ENCODE assay signal across 9 cellular contexts in the genomic region with DNA sequence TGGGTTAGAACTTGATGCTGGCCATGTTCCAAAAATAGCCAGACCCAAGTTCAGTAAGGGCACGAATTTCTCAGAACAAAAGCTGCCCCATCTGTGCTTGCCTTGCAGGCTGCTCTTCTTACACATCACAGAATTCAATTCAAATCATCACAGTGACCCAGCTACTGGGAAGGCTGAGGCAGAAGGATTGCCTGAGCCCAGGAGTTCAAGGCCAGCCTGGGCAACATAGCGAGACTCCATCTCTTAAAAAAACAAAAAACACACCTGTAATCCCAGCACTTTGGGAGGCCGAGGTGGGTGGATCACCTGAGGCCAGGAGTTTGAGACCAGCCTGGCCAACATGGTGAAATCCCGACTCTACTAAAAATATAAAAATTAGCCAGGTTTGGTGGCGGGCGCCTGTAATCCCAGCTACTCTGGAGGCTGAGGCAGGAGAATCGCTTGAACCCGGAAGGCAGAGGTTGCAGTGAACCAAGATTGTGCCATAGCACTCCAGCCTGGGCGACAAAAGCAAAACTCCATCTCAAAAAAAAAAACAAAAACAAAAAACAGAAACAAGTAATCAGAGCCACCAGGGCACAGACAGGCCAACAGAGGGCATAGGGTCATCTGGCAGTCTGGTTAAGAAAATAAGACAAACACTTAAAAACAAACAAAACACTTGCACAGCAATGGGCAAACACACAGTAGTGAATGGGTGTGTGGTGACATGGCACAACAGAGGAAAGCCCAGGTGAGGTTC. TPM values are rescaled to one million over a fixed set of nuclear protein-coding genes. Genes with fewer than 3 reads are reported as not detected.
DNase-seq lines count a peak whose midpoint lies in the region; ATAC-seq, FAIRE-seq and TF ChIP-seq lines count a peak whose summit lies in the region.
"Not testable (repeated sequence)": the region's sequence is repeated elsewhere in the genome, so short reads cannot be mapped to it uniquely, and the experiment has no call there.
"Had no signal": no experiment of that assay in that cellular context is flagged by ENCODE, and none has a peak within 500 bp of the region (broad histone marks: within the 10 kb centered on the region; RNA-seq: fewer than 3 reads in every experiment).

No MANE protein-coding gene starts in this region.

- H2AFZ ChIP-seq in astrocyte (ENCODE audit: low read depth, low read length) = peak overlapping the region; percentile 72
- H2AFZ ChIP-seq in HepG2 (ENCODE audit: low read length) = not testable (repeated sequence)

- peak overlapping the region; percentile 83 for H3K4me3 Mint-ChIP-seq in astrocyte (ENCODE audit: unreplicated experiment)

- H3K4me3 ChIP-seq in astrocyte (ENCODE audit: insufficient read depth, low read depth, low read length) = peak overlapping the region; percentile 53
- H3K4me3 ChIP-seq in esophagus (ENCODE audit: low read depth in 1 of 2, low read length in 2 of 2) = peak overlapping the region in 1 of 2 donors; percentile 39
- H3K4me3 ChIP-seq in HepG2 (replicated peaks in 1 of 3; ENCODE audit: insufficient read depth in 1 of 3, low read depth in 2 of 3, low read length in 3 of 3) = peak overlapping the region; percentile 53 to 88 (median 86); a peak in 4 of 6 replicates
- peak overlapping the region; percentile 80 for H3K4me3 ChIP-seq in ovary
- H3K4me3 ChIP-seq in testis = not testable (repeated sequence)

- not testable (repeated sequence) for H3K9me3 Mint-ChIP-seq in astrocyte (ENCODE audit: unreplicated experiment)

- H4K20me1 ChIP-seq in astrocyte (ENCODE audit: insufficient read depth, low read length); HepG2 (ENCODE audit: insufficient read depth, low read length): not testable (repeated sequence)

- DNase-seq in HuH-7.5 (ENCODE audit: low spot score) (peak; percentile 38), HepG2 (ENCODE audit: low spot score) (peak; percentile 63), ovary (peak in 2 of 5 donors; percentile 18 to 39)
- not testable (repeated sequence) for DNase-seq in astrocyte (ENCODE audit: low read depth); testis

- TF ChIP-seq CTCF in C4-2B (conservative IDR thresholded peaks at IDR 0.05); VCaP (conservative IDR thresholded peaks at IDR 0.05); astrocyte (IDR thresholded peaks at IDR 0.05; ENCODE audit: insufficient read depth, low read depth, low read length); HepG2 (CRISPR knock-in tag; IDR thresholded peaks at IDR 0.05); ovary (IDR thresholded peaks at IDR 0.05); testis (IDR thresholded peaks at IDR 0.05): not testable (repeated sequence)

- H3K27ac ChIP-seq in C4-2B (peak overlapping the region; percentile 80; the same call in 1 of the 2 replicates), VCaP (peak overlapping the region; percentile 95), astrocyte (ENCODE audit: low read depth, low read length) (peak overlapping the region; percentile 32), esophagus (ENCODE audit: low read depth in 2 of 2, low read length in 1 of 2) (peak overlapping the region; percentile 97 to 98), HepG2 (ENCODE audit: extremely low read length, insufficient read depth, low read length) (peak overlapping the region; percentile 94), ovary (peak overlapping the region; percentile 95 to 96), testis (peak overlapping the region; percentile 94 to 95)

- peaks cover 31% of the 10 kb centered on the region for H3K79me2 ChIP-seq in astrocyte (ENCODE audit: insufficient read depth, low read length)
- H3K79me2 ChIP-seq in HepG2 (ENCODE audit: insufficient read depth, low read length) = peaks cover 34% of the 10 kb centered on the region

- FAIRE-seq in astrocyte (lab: Jason Lieb, UNC); HepG2 (lab: Jason Lieb, UNC): not testable (repeated sequence)

- H3K4me1 Mint-ChIP-seq in astrocyte (ENCODE audit: low read depth, unreplicated experiment) = peaks cover 38% of the 10 kb centered on the region

- H3K4me1 ChIP-seq in astrocyte (ENCODE audit: insufficient read depth, low read length) = peaks cover 45% of the 10 kb centered on the region
- H3K4me1 ChIP-seq in esophagus (ENCODE audit: control insufficient read depth in 2 of 2, insufficient read depth in 2 of 2, low read length in 1 of 2) = peaks cover 4 to 10% of the 10 kb centered on the region in 2 donors
- peaks cover 56% of the 10 kb centered on the region for H3K4me1 ChIP-seq in HepG2 (ENCODE audit: insufficient read depth, low read length)
- H3K4me1 ChIP-seq in ovary (ENCODE audit: insufficient read depth) = not testable (repeated sequence)
- H3K4me1 ChIP-seq in testis = peaks cover 24% of the 10 kb centered on the region

- not testable (repeated sequence) for H3K9me3 ChIP-seq in astrocyte (ENCODE audit: insufficient read depth, low read depth, low read length); esophagus (ENCODE audit: control insufficient read depth in 2 of 2, insufficient read depth in 1 of 2, low read depth in 1 of 2, low read length in 1 of 2); HepG2 (ENCODE audit: low read length); ovary; testis

- not testable (repeated sequence) for H3K27me3 ChIP-seq in astrocyte (ENCODE audit: insufficient read depth, low read length); esophagus (ENCODE audit: control insufficient read depth in 1 of 2, insufficient read depth in 2 of 2, low read length in 2 of 2); HepG2 (ENCODE audit: control insufficient read depth in 1 of 2, insufficient read depth in 2 of 2, low read length in 2 of 2); ovary; testis

- H3K9ac ChIP-seq in astrocyte (ENCODE audit: low read length) (peak overlapping the region; percentile 84), HepG2 (ENCODE audit: insufficient read depth, low read depth, low read length) (peak overlapping the region; percentile 93; the same call in 1 of the 2 replicates)

- peak overlapping the region; percentile 87 for H3K27ac Mint-ChIP-seq in astrocyte (ENCODE audit: unreplicated experiment)

- 68 to 69% methylated on average over 9 of the region's 9 CpGs for WGBS in esophagus, 2 donors
- WGBS in HepG2 (ENCODE audit: low lambda C conversion rate) = 26% methylated on average over 9 of the region's 9 CpGs
- WGBS in ovary, 3 donors = 43 to 49% (median 47%) methylated on average over 9 of the region's 9 CpGs
- WGBS in testis, 2 donors = 46 to 53% methylated on average over 9 of the region's 9 CpGs

- in situ Hi-C loops in HepG2 (cut with HindIII; ENCODE audit: extremely low pct_ligation_motif_present, low pct_unique_long_range_greater_than_20kb) = not testable (repeated sequence)

- intact Hi-C loops in HepG2 (cut with micrococcal nuclease; ENCODE audit: unreplicated experiment) = loop anchor here (1.0 to 5.0 kb wide), 2 partner anchors 19 to 152 kb away; partner anchors contain the start of genes FBXO2 and FBXO44
- intact Hi-C loops in ovary (cut with DNase I) = loop anchor here in 1 of 4 donors (2.0 kb wide), 1 partner anchor 17 kb away; no protein-coding TSS in a partner anchor
- intact Hi-C loops in testis (cut with DNase I; ENCODE audit: low total_unique reads) = loop anchor here (10.0 kb wide), 1 partner anchor 69 kb away; the partner anchor contains the start of gene AGTRAP

- ATAC-seq in HepG2 = peak; percentile 5; the same call in 2 of the 3 replicates

- BruUV-seq in HepG2 (replicated peaks; lab: Mats Ljungman, UMichigan) = not testable (repeated sequence)

- peak overlapping the region; percentile 95 for H3K4me2 ChIP-seq in astrocyte (ENCODE audit: low read length)
- H3K4me2 ChIP-seq in HepG2 (ENCODE audit: low read depth, low read length) = peak overlapping the region; percentile 97

- H3K27me3 Mint-ChIP-seq in astrocyte (ENCODE audit: low read depth, unreplicated experiment) = not testable (repeated sequence)

- POLR2A ChIA-PET in HepG2 (lab: Yijun Ruan, JAX) = interaction anchor here (0.8 to 3.2 kb wide), 9 partner anchors 11 to 176 kb away, joined by 3 to 29 read pairs (median 3); partner anchors contain the start of genes FBXO2 and MFN2

- H3K36me3 Mint-ChIP-seq in astrocyte (ENCODE audit: low read depth, unreplicated experiment) = peaks cover 13% of the 10 kb centered on the region

- TF ChIP-seq POLR2A in HepG2 (IDR thresholded peaks at IDR 0.05; ENCODE audit: insufficient read depth in 1 of 2, low read depth in 2 of 2, low read length in 2 of 2) = peak in 1 of 2 experiments; percentile 29; a peak in 1 of 4 replicates
- not testable (repeated sequence) for TF ChIP-seq POLR2A in ovary (IDR thresholded peaks at IDR 0.05); testis (IDR thresholded peaks at IDR 0.05)

- TF ChIP-seq RAD21 in HepG2 (CRISPR knock-in tag; IDR thresholded peaks at IDR 0.05) = not testable (repeated sequence)

- not testable (repeated sequence) for TF ChIP-seq EP300 in HepG2 (IDR thresholded peaks at IDR 0.05; ENCODE audit: low read depth in 2 of 2, low read length in 2 of 2); HepG2 (CRISPR knock-in tag; IDR thresholded peaks at IDR 0.05; ENCODE audit: borderline replicate concordance); ovary (IDR thresholded peaks at IDR 0.05)

- CTCF ChIA-PET in HepG2 (lab: Yijun Ruan, JAX; ENCODE audit: low intra/inter-chr PET ratio, low total read pairs) = not testable (repeated sequence)

- not testable (repeated sequence) for H3K36me3 ChIP-seq in astrocyte (ENCODE audit: insufficient read depth, low read length); ovary; testis (ENCODE audit: low read depth, missing control alignments)
- H3K36me3 ChIP-seq in esophagus (ENCODE audit: control insufficient read depth in 2 of 2, insufficient read depth in 2 of 2, low read length in 1 of 2) = peaks cover 6 to 19% of the 10 kb centered on the region in 2 donors
- peaks cover 2 to 25% of the 10 kb centered on the region in 2 experiments for H3K36me3 ChIP-seq in HepG2 (replicated peaks in 1 of 2; ENCODE audit: control insufficient read depth in 1 of 2, insufficient read depth in 2 of 2, low read length in 2 of 2)

RNA-seq across cellular contexts. Expression of gene MTHFR, which starts 1.7 kb away (rescaled TPM):
- total RNA-seq in astrocyte (11.5 and 13.0 TPM in 2 replicates), HepG2 (2016; rRNA removed; fragmentation: Illumina TruSeq; extraction: Trizol) (5.0 and 8.2 TPM in 2 replicates), ovary (100 to 1,000 TPM in 1 of 7 donors, 10 to 100 TPM in 6; 41.2 to 161 (median 56.7) TPM), testis (10 to 100 TPM; 68.3 to 78.3 TPM)
- polyA plus RNA-seq in esophagus (1 to 10 TPM; 8.2 to 9.4 TPM), HepG2 (2011; rRNA removed) (3.8 and 6.8 TPM in 2 replicates), ovary (10 to 100 TPM; 13.1 to 25.0 TPM), testis (ENCODE audit: insufficient read depth, low read depth, low replicate concordance) (30.4 TPM)
- 4.1 and 5.4 TPM in 2 replicates for total RNA-seq in HepG2 (2016; cell fraction: cytosol; rRNA removed; fragmentation: Illumina TruSeq; extraction: Trizol; ENCODE audit: low read depth)
- 4.9 and 8.0 TPM in 2 replicates for total RNA-seq in HepG2 (2016; cell fraction: insoluble cytoplasmic fraction; rRNA removed; fragmentation: Illumina TruSeq; extraction: Trizol)
- 5.9 and 7.6 TPM in 2 replicates for total RNA-seq in HepG2 (2016; cell fraction: membrane; rRNA removed; fragmentation: Illumina TruSeq; extraction: Trizol)
- total RNA-seq in HepG2 (2016; cell fraction: nucleus; rRNA removed; fragmentation: Illumina TruSeq; extraction: Trizol) = 10.1 and 14.4 TPM in 2 replicates
- 2.8 and 3.4 TPM in 2 replicates for polyA plus RNA-seq in HepG2 (2011; cell fraction: cytosol; rRNA removed)
- polyA plus RNA-seq in HepG2 (2011; cell fraction: nucleus; rRNA removed) = 11.8 and 13.3 TPM in 2 replicates
- 2.8 and 3.0 TPM in 2 replicates for polyA plus RNA-seq in HepG2 (2012)
- polyA plus RNA-seq in HepG2 (2016; cell fraction: cytosol; fragmentation: Illumina TruSeq; extraction: Trizol; ENCODE audit: low read depth) = 0.58 and 0.61 TPM in 2 replicates
- polyA plus RNA-seq in HepG2 (2016; cell fraction: insoluble cytoplasmic fraction; fragmentation: Illumina TruSeq; extraction: Trizol; ENCODE audit: low read depth) = 3.6 and 4.9 TPM in 2 replicates
- polyA plus RNA-seq in HepG2 (2016; cell fraction: membrane; fragmentation: Illumina TruSeq; extraction: Trizol; ENCODE audit: low read depth) = 0.73 and 0.76 TPM in 2 replicates
- 8.2 and 9.0 TPM in 2 replicates for polyA plus RNA-seq in HepG2 (2016; cell fraction: nucleus; fragmentation: Illumina TruSeq; extraction: Trizol; ENCODE audit: insufficient read depth, low read depth)
- polyA minus RNA-seq in HepG2 (2011; rRNA and poly(A)+ RNA removed; ENCODE audit: low replicate concordance) = 19.5 and 30.6 TPM in 2 replicates
- 2.5 and 6.1 TPM in 2 replicates for polyA minus RNA-seq in HepG2 (2011; cell fraction: cytosol; rRNA and poly(A)+ RNA removed)
- 22.8 and 22.9 TPM in 2 replicates for polyA minus RNA-seq in HepG2 (2011; cell fraction: nucleus; rRNA and poly(A)+ RNA removed)

RNA-seq across cellular contexts. Expression of gene CLCN6, which starts 1.9 kb away (rescaled TPM):
- total RNA-seq in astrocyte (16.7 and 22.4 TPM in 2 replicates), HepG2 (2016; rRNA removed; fragmentation: Illumina TruSeq; extraction: Trizol) (10.1 and 19.3 TPM in 2 replicates), ovary (10 to 100 TPM; 11.7 to 39.7 (median 32.1) TPM), testis (10 to 100 TPM; 57.1 to 91.7 TPM)
- polyA plus RNA-seq in esophagus (1 to 10 TPM; 4.9 to 9.1 TPM), HepG2 (2011; rRNA removed) (14.9 and 19.9 TPM in 2 replicates), ovary (10 to 100 TPM; 14.6 to 16.7 TPM), testis (ENCODE audit: insufficient read depth, low read depth, low replicate concordance) (47.9 TPM)
- 3.7 and 4.0 TPM in 2 replicates for total RNA-seq in HepG2 (2016; cell fraction: cytosol; rRNA removed; fragmentation: Illumina TruSeq; extraction: Trizol; ENCODE audit: low read depth)
- total RNA-seq in HepG2 (2016; cell fraction: insoluble cytoplasmic fraction; rRNA removed; fragmentation: Illumina TruSeq; extraction: Trizol) = 7.6 and 20.5 TPM in 2 replicates
- total RNA-seq in HepG2 (2016; cell fraction: membrane; rRNA removed; fragmentation: Illumina TruSeq; extraction: Trizol) = 5.4 and 6.2 TPM in 2 replicates
- total RNA-seq in HepG2 (2016; cell fraction: nucleus; rRNA removed; fragmentation: Illumina TruSeq; extraction: Trizol) = 39.7 and 42.7 TPM in 2 replicates
- polyA plus RNA-seq in HepG2 (2011; cell fraction: cytosol; rRNA removed) = 8.3 and 12.0 TPM in 2 replicates
- polyA plus RNA-seq in HepG2 (2011; cell fraction: nucleus; rRNA removed) = 67.2 and 84.3 TPM in 2 replicates
- 25.5 and 26.0 TPM in 2 replicates for polyA plus RNA-seq in HepG2 (2012)
- 1.4 and 1.6 TPM in 2 replicates for polyA plus RNA-seq in HepG2 (2016; cell fraction: cytosol; fragmentation: Illumina TruSeq; extraction: Trizol; ENCODE audit: low read depth)
- 4.8 and 8.2 TPM in 2 replicates for polyA plus RNA-seq in HepG2 (2016; cell fraction: insoluble cytoplasmic fraction; fragmentation: Illumina TruSeq; extraction: Trizol; ENCODE audit: low read depth)
- 3.7 and 4.3 TPM in 2 replicates for polyA plus RNA-seq in HepG2 (2016; cell fraction: membrane; fragmentation: Illumina TruSeq; extraction: Trizol; ENCODE audit: low read depth)
- polyA plus RNA-seq in HepG2 (2016; cell fraction: nucleus; fragmentation: Illumina TruSeq; extraction: Trizol; ENCODE audit: insufficient read depth, low read depth) = 103 and 104 TPM in 2 replicates
- 10.8 and 21.4 TPM in 2 replicates for polyA minus RNA-seq in HepG2 (2011; rRNA and poly(A)+ RNA removed; ENCODE audit: low replicate concordance)
- polyA minus RNA-seq in HepG2 (2011; cell fraction: cytosol; rRNA and poly(A)+ RNA removed) = 8.2 and 9.7 TPM in 2 replicates
- polyA minus RNA-seq in HepG2 (2011; cell fraction: nucleus; rRNA and poly(A)+ RNA removed) = 37.9 and 38.6 TPM in 2 replicates

RNA-seq across cellular contexts. Expression of gene C1orf167, which starts 42.1 kb away (rescaled TPM):
- not detected in 2 replicates for total RNA-seq in astrocyte
- 1 to 10 TPM in 1 of 2 donors, under 1 TPM in 1; 0.98 to 1.3 TPM for polyA plus RNA-seq in esophagus
- not detected in 2 replicates for total RNA-seq in HepG2 (2016; rRNA removed; fragmentation: Illumina TruSeq; extraction: Trizol)
- total RNA-seq in HepG2 (2016; cell fraction: cytosol; rRNA removed; fragmentation: Illumina TruSeq; extraction: Trizol; ENCODE audit: low read depth) = not detected in 2 replicates
- not detected in 2 replicates for total RNA-seq in HepG2 (2016; cell fraction: insoluble cytoplasmic fraction; rRNA removed; fragmentation: Illumina TruSeq; extraction: Trizol)
- total RNA-seq in HepG2 (2016; cell fraction: membrane; rRNA removed; fragmentation: Illumina TruSeq; extraction: Trizol) = not detected in 2 replicates
- total RNA-seq in HepG2 (2016; cell fraction: nucleus; rRNA removed; fragmentation: Illumina TruSeq; extraction: Trizol) = not detected in 2 replicates
- not detected in 2 replicates for polyA plus RNA-seq in HepG2 (2011; rRNA removed)
- not detected in 2 replicates for polyA plus RNA-seq in HepG2 (2011; cell fraction: cytosol; rRNA removed)
- polyA plus RNA-seq in HepG2 (2011; cell fraction: nucleus; rRNA removed) = 0.19 TPM in 1 of 2 replicates, not detected in the other
- polyA plus RNA-seq in HepG2 (2012) = 0.72 TPM in 1 of 2 replicates, not detected in the other
- polyA plus RNA-seq in HepG2 (2016; cell fraction: cytosol; fragmentation: Illumina TruSeq; extraction: Trizol; ENCODE audit: low read depth) = not detected in 2 replicates
- not detected in 2 replicates for polyA plus RNA-seq in HepG2 (2016; cell fraction: insoluble cytoplasmic fraction; fragmentation: Illumina TruSeq; extraction: Trizol; ENCODE audit: low read depth)
- polyA plus RNA-seq in HepG2 (2016; cell fraction: membrane; fragmentation: Illumina TruSeq; extraction: Trizol; ENCODE audit: low read depth) = not detected in 2 replicates
- polyA plus RNA-seq in HepG2 (2016; cell fraction: nucleus; fragmentation: Illumina TruSeq; extraction: Trizol; ENCODE audit: insufficient read depth, low read depth) = not detected in 2 replicates
- not detected in 2 replicates for polyA minus RNA-seq in HepG2 (2011; rRNA and poly(A)+ RNA removed; ENCODE audit: low replicate concordance)
- not detected in 2 replicates for polyA minus RNA-seq in HepG2 (2011; cell fraction: cytosol; rRNA and poly(A)+ RNA removed)
- not detected in 2 replicates for polyA minus RNA-seq in HepG2 (2011; cell fraction: nucleus; rRNA and poly(A)+ RNA removed)
- total RNA-seq in ovary = 1 to 10 TPM in 3 of 7 donors, under 1 TPM in 3, not detected in 1; 0.48 to 1.8 (median 1.1) TPM
- 1 to 10 TPM in 1 of 2 donors, not detected in 1; 4.4 TPM for polyA plus RNA-seq in ovary
- total RNA-seq in testis = 10 to 100 TPM; 26.0 to 34.5 TPM
- polyA plus RNA-seq in testis (ENCODE audit: insufficient read depth, low read depth, low replicate concordance) = 64.2 TPM

RNA-seq across cellular contexts. Expression of gene NPPA, which starts 43.5 kb away (rescaled TPM):
- not detected in 2 replicates for total RNA-seq in astrocyte
- polyA plus RNA-seq in esophagus = under 1 TPM; 0.11 to 0.63 TPM
- total RNA-seq in HepG2 (2016; rRNA removed; fragmentation: Illumina TruSeq; extraction: Trizol) = not detected in 2 replicates
- total RNA-seq in HepG2 (2016; cell fraction: cytosol; rRNA removed; fragmentation: Illumina TruSeq; extraction: Trizol; ENCODE audit: low read depth) = not detected in 2 replicates
- total RNA-seq in HepG2 (2016; cell fraction: insoluble cytoplasmic fraction; rRNA removed; fragmentation: Illumina TruSeq; extraction: Trizol) = not detected in 2 replicates
- not detected in 2 replicates for total RNA-seq in HepG2 (2016; cell fraction: membrane; rRNA removed; fragmentation: Illumina TruSeq; extraction: Trizol)
- not detected in 2 replicates for total RNA-seq in HepG2 (2016; cell fraction: nucleus; rRNA removed; fragmentation: Illumina TruSeq; extraction: Trizol)
- not detected in 2 replicates for polyA plus RNA-seq in HepG2 (2011; rRNA removed)
- polyA plus RNA-seq in HepG2 (2011; cell fraction: cytosol; rRNA removed) = not detected in 2 replicates
- polyA plus RNA-seq in HepG2 (2011; cell fraction: nucleus; rRNA removed) = not detected in 2 replicates
- 0.92 and 1.8 TPM in 2 replicates for polyA plus RNA-seq in HepG2 (2012)
- not detected in 2 replicates for polyA plus RNA-seq in HepG2 (2016; cell fraction: cytosol; fragmentation: Illumina TruSeq; extraction: Trizol; ENCODE audit: low read depth)
- polyA plus RNA-seq in HepG2 (2016; cell fraction: insoluble cytoplasmic fraction; fragmentation: Illumina TruSeq; extraction: Trizol; ENCODE audit: low read depth) = not detected in 2 replicates
- not detected in 2 replicates for polyA plus RNA-seq in HepG2 (2016; cell fraction: membrane; fragmentation: Illumina TruSeq; extraction: Trizol; ENCODE audit: low read depth)
- not detected in 2 replicates for polyA plus RNA-seq in HepG2 (2016; cell fraction: nucleus; fragmentation: Illumina TruSeq; extraction: Trizol; ENCODE audit: insufficient read depth, low read depth)
- not detected in 2 replicates for polyA minus RNA-seq in HepG2 (2011; rRNA and poly(A)+ RNA removed; ENCODE audit: low replicate concordance)
- not detected in 2 replicates for polyA minus RNA-seq in HepG2 (2011; cell fraction: cytosol; rRNA and poly(A)+ RNA removed)
- polyA minus RNA-seq in HepG2 (2011; cell fraction: nucleus; rRNA and poly(A)+ RNA removed) = not detected in 2 replicates
- 1 to 10 TPM in 2 of 7 donors, under 1 TPM in 2, not detected in 3; 0.83 to 2.5 (median 1.2) TPM for total RNA-seq in ovary
- polyA plus RNA-seq in ovary = under 1 TPM in 1 of 2 donors, not detected in 1; 0.86 TPM
- total RNA-seq in testis = not detected
- polyA plus RNA-seq in testis (ENCODE audit: insufficient read depth, low read depth, low replicate concordance) = not detected

RNA-seq across cellular contexts. Expression of gene NPPB, which starts 54.6 kb away (rescaled TPM):
- 333 and 449 TPM in 2 replicates for total RNA-seq in astrocyte
- polyA plus RNA-seq in esophagus = under 1 TPM; 0.66 to 0.83 TPM
- not detected in 2 replicates for total RNA-seq in HepG2 (2016; rRNA removed; fragmentation: Illumina TruSeq; extraction: Trizol)
- total RNA-seq in HepG2 (2016; cell fraction: cytosol; rRNA removed; fragmentation: Illumina TruSeq; extraction: Trizol; ENCODE audit: low read depth) = not detected in 2 replicates
- 0.24 TPM in 1 of 2 replicates, not detected in the other for total RNA-seq in HepG2 (2016; cell fraction: insoluble cytoplasmic fraction; rRNA removed; fragmentation: Illumina TruSeq; extraction: Trizol)
- not detected in 2 replicates for total RNA-seq in HepG2 (2016; cell fraction: membrane; rRNA removed; fragmentation: Illumina TruSeq; extraction: Trizol)
- not detected in 2 replicates for total RNA-seq in HepG2 (2016; cell fraction: nucleus; rRNA removed; fragmentation: Illumina TruSeq; extraction: Trizol)
- polyA plus RNA-seq in HepG2 (2011; rRNA removed) = 1.9 and 3.7 TPM in 2 replicates
- 2.1 TPM in 2 replicates for polyA plus RNA-seq in HepG2 (2011; cell fraction: cytosol; rRNA removed)
- polyA plus RNA-seq in HepG2 (2011; cell fraction: nucleus; rRNA removed) = 0.90 and 2.1 TPM in 2 replicates
- 0.77 and 4.3 TPM in 2 replicates for polyA plus RNA-seq in HepG2 (2012)
- polyA plus RNA-seq in HepG2 (2016; cell fraction: cytosol; fragmentation: Illumina TruSeq; extraction: Trizol; ENCODE audit: low read depth) = not detected in 2 replicates
- polyA plus RNA-seq in HepG2 (2016; cell fraction: insoluble cytoplasmic fraction; fragmentation: Illumina TruSeq; extraction: Trizol; ENCODE audit: low read depth) = not detected in 2 replicates
- not detected in 2 replicates for polyA plus RNA-seq in HepG2 (2016; cell fraction: membrane; fragmentation: Illumina TruSeq; extraction: Trizol; ENCODE audit: low read depth)
- polyA plus RNA-seq in HepG2 (2016; cell fraction: nucleus; fragmentation: Illumina TruSeq; extraction: Trizol; ENCODE audit: insufficient read depth, low read depth) = 0.79 and 0.81 TPM in 2 replicates
- 0.56 TPM in 1 of 2 replicates, not detected in the other for polyA minus RNA-seq in HepG2 (2011; rRNA and poly(A)+ RNA removed; ENCODE audit: low replicate concordance)
- 2.6 TPM in 1 of 2 replicates, not detected in the other for polyA minus RNA-seq in HepG2 (2011; cell fraction: cytosol; rRNA and poly(A)+ RNA removed)
- not detected in 2 replicates for polyA minus RNA-seq in HepG2 (2011; cell fraction: nucleus; rRNA and poly(A)+ RNA removed)
- total RNA-seq in ovary = not detected
- under 1 TPM in 1 of 2 donors, not detected in 1; 0.22 TPM for polyA plus RNA-seq in ovary
- total RNA-seq in testis = under 1 TPM in 1 of 2 donors, not detected in 1; 0.50 TPM
- polyA plus RNA-seq in testis (ENCODE audit: insufficient read depth, low read depth, low replicate concordance) = not detected
- total RNA-seq: mucosa of descending colon had no signal

Comparison
In these comparisons a context has a peak if more than half of its experiments do, and no peak if none do; other contexts are left out.
1. H3K27ac ChIP-seq: peak in every context shown above with its lines; median percentile 98 in esophagus; 96 in ovary; 95 in VCaP; 94 in testis; 94 in HepG2; 80 in C4-2B; 32 in astrocyte.
2. RNA of gene C1orf167, which starts 42.1 kb away (total RNA-seq): 26.0 to 34.5 TPM in testis; 0.48 to 1.8 TPM in ovary, not detected in astrocyte and not detected in HepG2; every median in the first group is over 4 times any median in the second.